Comparison of ENCODE assay signal across 8 cellular contexts in genomic region chr14:94128216-94128839, GRCh38. TPM values are rescaled to one million over a fixed set of nuclear protein-coding genes. Genes with fewer than 3 reads are reported as not detected.
A peak's percentile ranks its signal among the peaks of the same experiment; 100 is the strongest.
DNase-seq lines count a peak whose midpoint lies in the region; ATAC-seq and TF ChIP-seq lines count a peak whose summit lies in the region.

No MANE protein-coding gene starts in this region.

- H3K27me3 ChIP-seq in heart right ventricle: no peaks in the 10 kb centered on the region

- no peak for DNase-seq in heart right ventricle
- no peak for DNase-seq in left cardiac atrium
- DNase-seq in activated naive CD8-positive, alpha-beta T cell treated with anti-CD3 and anti-CD28 coated beads for 36 hours: no peak
- DNase-seq in lower leg skin (ENCODE audit: low spot score in 2 of 2): peak; percentile 8 to 84
- peak; percentile 38 for DNase-seq in ureter (ENCODE audit: low spot score)
- DNase-seq in LoVo (ENCODE audit: low spot score): no peak
- no peak for DNase-seq in T-helper 9 cell
- DNase-seq in amniotic stem cell (lab: John Stamatoyannopoulos, UW): no peak

- H3K4me1 Mint-ChIP-seq in activated naive CD8-positive, alpha-beta T cell treated with anti-CD3 and anti-CD28 coated beads for 36 hours: peaks cover 18% of the 10 kb centered on the region

- no peaks in the 10 kb centered on the region for H3K27me3 Mint-ChIP-seq in activated naive CD8-positive, alpha-beta T cell treated with anti-CD3 and anti-CD28 coated beads for 36 hours

- H3K4me3 Mint-ChIP-seq in activated naive CD8-positive, alpha-beta T cell treated with anti-CD3 and anti-CD28 coated beads for 36 hours: peak overlapping the region; percentile 89

- TF ChIP-seq CTCF in heart right ventricle (IDR thresholded peaks at IDR 0.05) (no peak), lower leg skin (IDR thresholded peaks at IDR 0.05) (no peak)

- intact Hi-C loops in heart right ventricle (cut with DNase I) (loop anchor here in 3 of 10 donors (2.0 to 5.0 kb wide), 4 partner anchors 18 to 91 kb away; partner anchors contain the start of genes DDX24 (in 1 of the 3), IFI27 (in 1 of the 3), IFI27L1 (in 1 of the 3) and PPP4R4 (in 1 of the 3)), left cardiac atrium (cut with DNase I) (loop anchor here in 1 of 2 donors (2.0 kb wide), 1 partner anchor 48 kb away; the partner anchor contains the start of genes DDX24 and IFI27L1), lower leg skin (cut with DNase I; ENCODE audit: low total_unique reads) (no loop called here)

- H3K36me3 Mint-ChIP-seq in activated naive CD8-positive, alpha-beta T cell treated with anti-CD3 and anti-CD28 coated beads for 36 hours: peaks cover 2% of the 10 kb centered on the region

- 90 to 93% methylated on average over 14 of the region's 14 CpGs for WGBS in heart right ventricle, 2 donors
- WGBS in lower leg skin, 2 donors: 87 to 94% methylated on average over 14 of the region's 14 CpGs

- H3K9me3 Mint-ChIP-seq in activated naive CD8-positive, alpha-beta T cell treated with anti-CD3 and anti-CD28 coated beads for 36 hours: no peaks in the 10 kb centered on the region

- ATAC-seq in heart right ventricle (no peak), left cardiac atrium (no peak)

- peak overlapping the region in 1 of 10 donors; percentile 58 for H3K4me3 ChIP-seq in heart right ventricle
- H3K4me3 ChIP-seq in lower leg skin (ENCODE audit: low read depth, poor library complexity, severe bottlenecking): no peak overlapping the region

- H3K27ac ChIP-seq in heart right ventricle: peak overlapping the region in 7 of 10 donors; percentile 72 to 91 (median 81)

- H3K4me1 ChIP-seq in heart right ventricle: peaks cover 0 to 18% (median 9%) of the 10 kb centered on the region in 9 donors

- TF ChIP-seq POLR2A in lower leg skin (IDR thresholded peaks at IDR 0.05): no peak

- H3K9me3 ChIP-seq in heart right ventricle: no peaks in the 10 kb centered on the region

- peaks cover 0 to 9% (median 0%) of the 10 kb centered on the region in 9 donors for H3K36me3 ChIP-seq in heart right ventricle

- peak overlapping the region; percentile 25 for H3K27ac Mint-ChIP-seq in activated naive CD8-positive, alpha-beta T cell treated with anti-CD3 and anti-CD28 coated beads for 36 hours

RNA-seq across cellular contexts. Expression of gene IFI27L2, which starts 1.1 kb away (rescaled TPM):
- total RNA-seq in heart right ventricle (10 to 100 TPM; 41.5 to 92.9 (median 63.2) TPM), left cardiac atrium (10 to 100 TPM; 58.7 to 63.3 TPM), lower leg skin (10 to 100 TPM; 21.0 to 69.1 (median 52.3) TPM), ureter (29.1 TPM)
- 100 to 1,000 TPM in 1 of 2 donors, 10 to 100 TPM in 1; 83.3 to 122 TPM for polyA plus RNA-seq in heart right ventricle
- total RNA-seq in activated naive CD8-positive, alpha-beta T cell treated with anti-CD3 and anti-CD28 coated beads for 36 hours: 10 to 100 TPM; 51.5 to 55.6 TPM

RNA-seq across cellular contexts. Expression of gene IFI27, which starts 17.8 kb away (rescaled TPM):
- total RNA-seq in heart right ventricle: 100 to 1,000 TPM in 8 of 10 donors, 10 to 100 TPM in 2; 76.5 to 473 (median 148) TPM
- polyA plus RNA-seq in heart right ventricle: 100 to 1,000 TPM; 719 to 721 TPM
- 100 to 1,000 TPM; 138 to 441 TPM for total RNA-seq in left cardiac atrium
- 1 to 10 TPM; 1.6 to 2.4 TPM for total RNA-seq in activated naive CD8-positive, alpha-beta T cell treated with anti-CD3 and anti-CD28 coated beads for 36 hours
- total RNA-seq in lower leg skin: 100 to 1,000 TPM in 2 of 4 donors, 10 to 100 TPM in 2; 70.2 to 133 (median 109) TPM
- 62.6 TPM for total RNA-seq in ureter

RNA-seq across cellular contexts. Expression of gene PPP4R4, which starts 45.8 kb away (rescaled TPM):
- total RNA-seq in heart right ventricle (under 1 TPM in 5 of 10 donors, not detected in 5; 0.13 to 0.46 (median 0.31) TPM), left cardiac atrium (under 1 TPM; 0.18 to 0.29 TPM), lower leg skin (1 to 10 TPM in 3 of 4 donors, under 1 TPM in 1; 0.56 to 8.6 (median 1.7) TPM), ureter (0.60 TPM)
- under 1 TPM; 0.22 to 0.94 TPM for polyA plus RNA-seq in heart right ventricle
- 1 to 10 TPM; 1.4 to 2.0 TPM for total RNA-seq in activated naive CD8-positive, alpha-beta T cell treated with anti-CD3 and anti-CD28 coated beads for 36 hours

RNA-seq across cellular contexts. Expression of gene IFI27L1, which starts 47.2 kb away (rescaled TPM):
- total RNA-seq in heart right ventricle (10 to 100 TPM in 9 of 10 donors, 1 to 10 TPM in 1; 7.7 to 23.9 (median 16.2) TPM), left cardiac atrium (10 to 100 TPM; 10.5 to 13.8 TPM), lower leg skin (10 to 100 TPM in 2 of 4 donors, 1 to 10 TPM in 2; 6.2 to 22.6 (median 10.3) TPM), ureter (9.4 TPM)
- 10 to 100 TPM; 28.8 to 47.4 TPM for polyA plus RNA-seq in heart right ventricle
- 10 to 100 TPM; 15.9 to 18.2 TPM for total RNA-seq in activated naive CD8-positive, alpha-beta T cell treated with anti-CD3 and anti-CD28 coated beads for 36 hours

RNA-seq across cellular contexts. Expression of gene DDX24, which starts 47.3 kb away (rescaled TPM):
- total RNA-seq in heart right ventricle: 100 to 1,000 TPM; 190 to 269 (median 240) TPM
- 100 to 1,000 TPM in 1 of 2 donors, 10 to 100 TPM in 1; 94.1 to 160 TPM for polyA plus RNA-seq in heart right ventricle
- 100 to 1,000 TPM; 166 to 253 TPM for total RNA-seq in left cardiac atrium
- total RNA-seq in activated naive CD8-positive, alpha-beta T cell treated with anti-CD3 and anti-CD28 coated beads for 36 hours: 100 to 1,000 TPM; 320 to 332 TPM
- 100 to 1,000 TPM in 3 of 4 donors, 10 to 100 TPM in 1; 91.7 to 132 (median 102) TPM for total RNA-seq in lower leg skin
- 191 TPM for total RNA-seq in ureter

Comparison
In these comparisons a context has a peak if more than half of its experiments do, and no peak if none do; other contexts are left out.
1. DNase-seq: peak in lower leg skin (2 of 2) and ureter (single experiment); none in heart right ventricle (0 of 2), left cardiac atrium (single experiment), activated naive CD8-positive, alpha-beta T cell treated with anti-CD3 and anti-CD28 coated beads for 36 hours (single experiment), LoVo (single experiment), T-helper 9 cell (single experiment) and amniotic stem cell (single experiment).
2. RNA of gene IFI27, which starts 17.8 kb away (total RNA-seq): 138 to 441 TPM in left cardiac atrium, 76.5 to 473 TPM in heart right ventricle, 70.2 to 133 TPM in lower leg skin and 62.6 TPM in ureter (single experiment); 1.6 to 2.4 TPM in activated naive CD8-positive, alpha-beta T cell treated with anti-CD3 and anti-CD28 coated beads for 36 hours; every median in the first group is over 10 times any median in the second.